Comparison of ENCODE assay signal across 8 cellular contexts in the genomic region with DNA sequence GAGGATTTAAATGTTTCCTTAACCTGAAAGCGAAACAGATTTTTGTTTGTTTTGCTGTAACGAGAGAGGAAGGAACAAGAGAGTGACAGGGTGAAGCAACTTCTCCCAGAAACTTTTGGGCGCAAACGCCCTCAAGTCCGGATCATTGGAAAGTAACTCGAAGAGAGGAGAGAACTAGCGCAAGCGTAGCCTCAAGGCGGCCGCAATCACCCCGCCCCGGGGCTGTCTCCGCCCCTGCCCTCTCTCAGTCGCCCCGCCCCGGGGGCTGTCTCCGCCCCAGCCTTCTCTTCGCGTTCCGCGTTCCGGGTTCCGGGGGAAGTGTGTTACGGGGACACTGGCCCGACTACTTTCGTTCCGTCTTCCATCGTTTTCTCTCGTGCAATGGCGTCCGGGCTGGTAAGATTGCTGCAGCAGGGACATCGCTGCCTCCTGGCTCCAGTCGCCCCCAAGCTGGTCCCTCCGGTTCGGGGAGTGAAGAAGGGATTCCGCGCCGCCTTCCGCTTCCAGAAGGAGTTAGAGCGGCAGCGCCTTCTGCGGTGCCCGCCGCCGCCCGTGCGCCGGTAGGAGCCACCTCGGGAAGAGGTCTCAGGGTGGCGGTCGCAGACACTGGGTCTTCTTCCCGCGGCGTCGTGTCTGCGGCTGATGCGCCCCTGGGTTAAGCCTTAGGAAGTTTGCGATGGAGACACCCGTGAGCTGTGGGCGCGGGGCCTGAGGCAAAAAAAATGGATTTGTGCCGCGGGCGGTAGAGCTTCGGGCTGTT. TPM values are rescaled to one million over a fixed set of nuclear protein-coding genes. Genes with fewer than 3 reads are reported as not detected.
A peak's percentile ranks its signal among the peaks of the same experiment; 100 is the strongest.
DNase-seq lines count a peak whose midpoint lies in the region; ATAC-seq and TF ChIP-seq lines count a peak whose summit lies in the region.

A gene (plus strand): TSS at position 372 of the 760 bp plus-strand sequence. CDS start 10 bp downstream, at position 382.

- peak; percentile 69 for DNase-seq in AG04449 (ENCODE audit: low read depth, low spot score)
- DNase-seq in NCI-H226: peak; percentile 92
- DNase-seq in WTC11 (ENCODE audit: low spot score): peak; percentile 97
- DNase-seq in cardiac fibroblast (ENCODE audit: low read depth in 2 of 2): peak; percentile 96 to 97
- DNase-seq in iPS-NIHi7 (ENCODE audit: extremely low spot score): peak; percentile 96
- DNase-seq in smooth muscle cell of the brain vasculature (ENCODE audit: low read depth, low spot score): peak; percentile 90

- H3K4me3 ChIP-seq in AG04449 (ENCODE audit: low read depth, low read length) (peak within 1 kb of the TSS; percentile 80), cardiac fibroblast (replicated peaks in 1 of 2; ENCODE audit: low read depth in 2 of 2, low read length in 2 of 2) (peak within 1 kb of the TSS; percentile 84 to 92)

- CTCF ChIA-PET in AG04449 (lab: Yijun Ruan, JAX) (interaction anchor here (1.0 to 5.2 kb wide), 7 partner anchors 11 to 327 kb away, joined by 3 to 38 read pairs (median 4); no protein-coding TSS in a partner anchor), WTC11 (lab: Charles Lee) (interaction anchor here (0.8 to 2.2 kb wide), 2 partner anchors 13 to 32 kb away, joined by 4 to 9 read pairs; no protein-coding TSS in a partner anchor)

- TF ChIP-seq CTCF in AG04449 (IDR thresholded peaks at IDR 0.05; ENCODE audit: insufficient read depth, low read length, missing control alignments) (no peak), WTC11 (IDR thresholded peaks at IDR 0.05) (no peak), cardiac fibroblast (IDR thresholded peaks at IDR 0.05; ENCODE audit: low read depth, low read length) (no peak)

- H3K27ac Mint-ChIP-seq in WTC11: peak within 1 kb of the TSS; percentile 88

- H3K36me3 Mint-ChIP-seq in WTC11: peaks cover 28% of the 10 kb centered on the region

- peaks cover 44% of the 10 kb centered on the region for H3K4me1 Mint-ChIP-seq in WTC11

- no peaks in the 10 kb centered on the region for H3K9me3 Mint-ChIP-seq in WTC11

- peak within 1 kb of the TSS; percentile 95 for H3K4me3 Mint-ChIP-seq in WTC11

- POLR2A ChIA-PET in AG04449 (lab: Yijun Ruan, JAX): interaction anchor here (0.7 to 0.9 kb wide), 2 partner anchors 15 to 455 kb away, joined by 3 read pairs; no protein-coding TSS in a partner anchor
- POLR2A ChIA-PET in WTC11 (lab: Charles Lee): no interaction called here

- ATAC-seq in GM18907 (IDR thresholded peaks at IDR 0.05; ENCODE audit: unreplicated experiment) (peak; percentile 91), HG03159 (IDR thresholded peaks at IDR 0.05; ENCODE audit: unreplicated experiment) (peak; percentile 89), WTC11 (peak; percentile 99)

- no peaks in the 10 kb centered on the region; the same call in 1 of the 2 replicates for H3K27me3 Mint-ChIP-seq in WTC11 (ENCODE audit: low read depth)

TF ChIP-seq in WTC11, 78 proteins besides CTCF, POLR2A, EP300 and RAD21 (continues in another document):
- peak; percentile 99 for TF ChIP-seq SP1 (CRISPR knock-in tag; conservative IDR thresholded peaks at IDR 0.05)
- TF ChIP-seq ETV6 (CRISPR knock-in tag; IDR thresholded peaks at IDR 0.05): peak; percentile 98
- peak; percentile 67; the same call in 1 of the 2 replicates for TF ChIP-seq TP53 (CRISPR knock-in tag; IDR thresholded peaks at IDR 0.05)
- TF ChIP-seq KAT7 (CRISPR knock-in tag; IDR thresholded peaks at IDR 0.05; ENCODE audit: borderline replicate concordance): peak; percentile 93; the same call in 1 of the 2 replicates
- TF ChIP-seq, protein P1, sequence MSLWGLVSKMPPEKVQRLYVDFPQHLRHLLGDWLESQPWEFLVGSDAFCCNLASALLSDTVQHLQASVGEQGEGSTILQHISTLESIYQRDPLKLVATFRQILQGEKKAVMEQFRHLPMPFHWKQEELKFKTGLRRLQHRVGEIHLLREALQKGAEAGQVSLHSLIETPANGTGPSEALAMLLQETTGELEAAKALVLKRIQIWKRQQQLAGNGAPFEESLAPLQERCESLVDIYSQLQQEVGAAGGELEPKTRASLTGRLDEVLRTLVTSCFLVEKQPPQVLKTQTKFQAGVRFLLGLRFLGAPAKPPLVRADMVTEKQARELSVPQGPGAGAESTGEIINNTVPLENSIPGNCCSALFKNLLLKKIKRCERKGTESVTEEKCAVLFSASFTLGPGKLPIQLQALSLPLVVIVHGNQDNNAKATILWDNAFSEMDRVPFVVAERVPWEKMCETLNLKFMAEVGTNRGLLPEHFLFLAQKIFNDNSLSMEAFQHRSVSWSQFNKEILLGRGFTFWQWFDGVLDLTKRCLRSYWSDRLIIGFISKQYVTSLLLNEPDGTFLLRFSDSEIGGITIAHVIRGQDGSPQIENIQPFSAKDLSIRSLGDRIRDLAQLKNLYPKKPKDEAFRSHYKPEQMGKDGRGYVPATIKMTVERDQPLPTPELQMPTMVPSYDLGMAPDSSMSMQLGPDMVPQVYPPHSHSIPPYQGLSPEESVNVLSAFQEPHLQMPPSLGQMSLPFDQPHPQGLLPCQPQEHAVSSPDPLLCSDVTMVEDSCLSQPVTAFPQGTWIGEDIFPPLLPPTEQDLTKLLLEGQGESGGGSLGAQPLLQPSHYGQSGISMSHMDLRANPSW (CRISPR knock-in tag; conservative IDR thresholded peaks at IDR 0.05; ENCODE audit: low read depth): 0 out of 2 replicates have a peak, but pooled peaks have one; percentile 67
- no peak; the same call in 1 of the 2 replicates for TF ChIP-seq JUN (CRISPR knock-in tag; IDR thresholded peaks at IDR 0.05)
- TF ChIP-seq, protein P2, sequence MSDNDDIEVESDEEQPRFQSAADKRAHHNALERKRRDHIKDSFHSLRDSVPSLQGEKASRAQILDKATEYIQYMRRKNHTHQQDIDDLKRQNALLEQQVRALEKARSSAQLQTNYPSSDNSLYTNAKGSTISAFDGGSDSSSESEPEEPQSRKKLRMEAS (CRISPR knock-in tag; IDR thresholded peaks at IDR 0.05): peak; percentile 81
- peak; percentile 95 for TF ChIP-seq FOXP1 (CRISPR knock-in tag; IDR thresholded peaks at IDR 0.05; ENCODE audit: borderline replicate concordance)
- TF ChIP-seq CREB1 (CRISPR knock-in tag; IDR thresholded peaks at IDR 0.05): no peak
- TF ChIP-seq MXD4 (CRISPR knock-in tag; IDR thresholded peaks at IDR 0.05; ENCODE audit: borderline replicate concordance): no peak
- TF ChIP-seq, protein P3, sequence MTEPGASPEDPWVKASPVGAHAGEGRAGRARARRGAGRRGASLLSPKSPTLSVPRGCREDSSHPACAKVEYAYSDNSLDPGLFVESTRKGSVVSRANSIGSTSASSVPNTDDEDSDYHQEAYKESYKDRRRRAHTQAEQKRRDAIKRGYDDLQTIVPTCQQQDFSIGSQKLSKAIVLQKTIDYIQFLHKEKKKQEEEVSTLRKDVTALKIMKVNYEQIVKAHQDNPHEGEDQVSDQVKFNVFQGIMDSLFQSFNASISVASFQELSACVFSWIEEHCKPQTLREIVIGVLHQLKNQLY (CRISPR knock-in tag; IDR thresholded peaks at IDR 0.05): 0 out of 2 replicates have a peak, but pooled peaks have one; percentile 22
- TF ChIP-seq, protein P4, sequence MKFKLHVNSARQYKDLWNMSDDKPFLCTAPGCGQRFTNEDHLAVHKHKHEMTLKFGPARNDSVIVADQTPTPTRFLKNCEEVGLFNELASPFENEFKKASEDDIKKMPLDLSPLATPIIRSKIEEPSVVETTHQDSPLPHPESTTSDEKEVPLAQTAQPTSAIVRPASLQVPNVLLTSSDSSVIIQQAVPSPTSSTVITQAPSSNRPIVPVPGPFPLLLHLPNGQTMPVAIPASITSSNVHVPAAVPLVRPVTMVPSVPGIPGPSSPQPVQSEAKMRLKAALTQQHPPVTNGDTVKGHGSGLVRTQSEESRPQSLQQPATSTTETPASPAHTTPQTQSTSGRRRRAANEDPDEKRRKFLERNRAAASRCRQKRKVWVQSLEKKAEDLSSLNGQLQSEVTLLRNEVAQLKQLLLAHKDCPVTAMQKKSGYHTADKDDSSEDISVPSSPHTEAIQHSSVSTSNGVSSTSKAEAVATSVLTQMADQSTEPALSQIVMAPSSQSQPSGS (CRISPR knock-in tag; IDR thresholded peaks at IDR 0.05; ENCODE audit: borderline replicate concordance, low read depth): no peak
- TF ChIP-seq NFATC4 (CRISPR knock-in tag; IDR thresholded peaks at IDR 0.05): no peak
- TF ChIP-seq, protein P5, sequence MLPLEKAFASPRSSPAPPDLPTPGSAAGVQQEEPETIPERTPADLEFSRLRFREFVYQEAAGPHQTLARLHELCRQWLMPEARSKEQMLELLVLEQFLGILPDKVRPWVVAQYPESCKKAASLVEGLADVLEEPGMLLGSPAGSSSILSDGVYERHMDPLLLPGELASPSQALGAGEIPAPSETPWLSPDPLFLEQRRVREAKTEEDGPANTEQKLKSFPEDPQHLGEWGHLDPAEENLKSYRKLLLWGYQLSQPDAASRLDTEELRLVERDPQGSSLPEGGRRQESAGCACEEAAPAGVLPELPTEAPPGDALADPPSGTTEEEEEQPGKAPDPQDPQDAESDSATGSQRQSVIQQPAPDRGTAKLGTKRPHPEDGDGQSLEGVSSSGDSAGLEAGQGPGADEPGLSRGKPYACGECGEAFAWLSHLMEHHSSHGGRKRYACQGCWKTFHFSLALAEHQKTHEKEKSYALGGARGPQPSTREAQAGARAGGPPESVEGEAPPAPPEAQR (CRISPR knock-in tag; IDR thresholded peaks at IDR 0.05): no peak
- TF ChIP-seq, protein P6, sequence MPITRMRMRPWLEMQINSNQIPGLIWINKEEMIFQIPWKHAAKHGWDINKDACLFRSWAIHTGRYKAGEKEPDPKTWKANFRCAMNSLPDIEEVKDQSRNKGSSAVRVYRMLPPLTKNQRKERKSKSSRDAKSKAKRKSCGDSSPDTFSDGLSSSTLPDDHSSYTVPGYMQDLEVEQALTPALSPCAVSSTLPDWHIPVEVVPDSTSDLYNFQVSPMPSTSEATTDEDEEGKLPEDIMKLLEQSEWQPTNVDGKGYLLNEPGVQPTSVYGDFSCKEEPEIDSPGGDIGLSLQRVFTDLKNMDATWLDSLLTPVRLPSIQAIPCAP (CRISPR knock-in tag; IDR thresholded peaks at IDR 0.05): peak; percentile 85
- TF ChIP-seq, protein P7, sequence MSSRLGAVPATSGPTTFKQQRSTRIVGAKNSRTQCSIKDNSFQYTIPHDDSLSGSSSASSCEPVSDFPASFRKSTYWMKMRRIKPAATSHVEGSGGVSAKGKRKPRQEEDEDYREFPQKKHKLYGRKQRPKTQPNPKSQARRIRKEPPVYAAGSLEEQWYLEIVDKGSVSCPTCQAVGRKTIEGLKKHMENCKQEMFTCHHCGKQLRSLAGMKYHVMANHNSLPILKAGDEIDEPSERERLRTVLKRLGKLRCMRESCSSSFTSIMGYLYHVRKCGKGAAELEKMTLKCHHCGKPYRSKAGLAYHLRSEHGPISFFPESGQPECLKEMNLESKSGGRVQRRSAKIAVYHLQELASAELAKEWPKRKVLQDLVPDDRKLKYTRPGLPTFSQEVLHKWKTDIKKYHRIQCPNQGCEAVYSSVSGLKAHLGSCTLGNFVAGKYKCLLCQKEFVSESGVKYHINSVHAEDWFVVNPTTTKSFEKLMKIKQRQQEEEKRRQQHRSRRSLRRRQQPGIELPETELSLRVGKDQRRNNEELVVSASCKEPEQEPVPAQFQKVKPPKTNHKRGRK (CRISPR knock-in tag; IDR thresholded peaks at IDR 0.05; ENCODE audit: borderline replicate concordance): 0 out of 2 replicates have a peak, but pooled peaks have one; percentile 42
- peak; percentile 92 for TF ChIP-seq CREM (CRISPR knock-in tag; IDR thresholded peaks at IDR 0.05)

RNA-seq across cellular contexts. Expression of the gene that starts here (rescaled TPM):
- total RNA-seq in WTC11 (2021): 47.6 to 55.3 TPM (median 50.5 TPM) in 3 replicates

Comparison
In these comparisons a context has a peak if more than half of its experiments do, and no peak if none do; other contexts are left out.
1. Peak in every context shown above with its lines: DNase-seq, ATAC-seq and H3K4me3 ChIP-seq.